ENCODE assay signal across 2 cellular contexts in the genomic region with DNA sequence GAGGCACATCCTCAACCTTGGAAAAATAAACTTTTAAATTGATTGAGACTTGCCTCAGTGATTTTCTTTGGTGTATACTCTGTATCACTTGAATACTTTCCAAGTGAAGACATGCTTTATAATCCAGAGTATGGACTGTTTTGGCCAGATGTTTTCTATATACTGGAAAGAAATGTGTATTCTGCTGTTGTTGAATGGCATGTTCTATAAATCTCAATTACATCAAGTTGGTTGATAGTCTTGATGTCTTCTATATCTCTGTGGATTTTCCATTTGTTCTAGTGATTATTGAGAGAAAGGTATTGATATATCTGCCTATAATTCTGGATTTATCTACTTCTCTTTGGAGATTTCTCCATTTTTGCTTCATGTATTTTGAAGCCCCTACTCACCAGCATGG.
TF ChIP-seq lines count a peak whose summit lies in the region.

No MANE protein-coding gene starts in this region.

TF ChIP-seq in HEK293, 187 proteins besides CTCF, POLR2A, EP300 and RAD21:
- TF ChIP-seq SETDB1 (IDR thresholded peaks at IDR 0.05; ENCODE audit: insufficient read length, low read length) (peak; percentile 39), GLI4 (tag by site-specific recombination; IDR thresholded peaks at IDR 0.05) (no peak), TCF7L2 (IDR thresholded peaks at IDR 0.05; ENCODE audit: borderline replicate concordance, low read depth, low read length) (no peak), ZSCAN23 (tag by site-specific recombination; IDR thresholded peaks at IDR 0.05) (no peak), ZNF121 (tag by site-specific recombination; IDR thresholded peaks at IDR 0.05) (no peak), ZNF704 (tag by site-specific recombination; IDR thresholded peaks at IDR 0.05) (no peak)
- TF ChIP-seq, protein P1, sequence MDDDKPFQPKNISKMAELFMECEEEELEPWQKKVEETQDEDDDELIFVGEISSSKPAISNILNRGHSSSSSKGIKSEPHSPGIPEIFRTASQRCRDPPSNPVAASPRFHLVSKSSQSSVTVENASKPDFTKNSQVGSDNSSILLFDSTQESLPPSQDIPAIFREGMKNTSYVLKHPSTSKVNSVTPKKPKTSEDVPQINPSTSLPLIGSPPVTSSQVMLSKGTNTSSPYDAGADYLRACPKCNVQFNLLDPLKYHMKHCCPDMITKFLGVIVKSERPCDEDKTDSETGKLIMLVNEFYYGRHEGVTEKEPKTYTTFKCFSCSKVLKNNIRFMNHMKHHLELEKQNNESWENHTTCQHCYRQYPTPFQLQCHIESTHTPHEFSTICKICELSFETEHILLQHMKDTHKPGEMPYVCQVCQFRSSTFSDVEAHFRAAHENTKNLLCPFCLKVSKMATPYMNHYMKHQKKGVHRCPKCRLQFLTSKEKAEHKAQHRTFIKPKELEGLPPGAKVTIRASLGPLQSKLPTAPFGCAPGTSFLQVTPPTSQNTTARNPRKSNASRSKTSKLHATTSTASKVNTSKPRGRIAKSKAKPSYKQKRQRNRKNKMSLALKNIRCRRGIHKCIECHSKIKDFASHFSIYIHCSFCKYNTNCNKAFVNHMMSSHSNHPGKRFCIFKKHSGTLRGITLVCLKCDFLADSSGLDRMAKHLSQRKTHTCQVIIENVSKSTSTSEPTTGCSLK (tag by site-specific recombination; IDR thresholded peaks at IDR 0.05), result no peak
TF ChIP-seq in HEK293: peak in this region for 1.

TF ChIP-seq in H1, 55 proteins besides CTCF, POLR2A, EP300 and RAD21:
- TF ChIP-seq SP4 (IDR thresholded peaks at IDR 0.05; ENCODE audit: low read length) (no peak), TAF1 (IDR thresholded peaks at IDR 0.05; ENCODE audit: low read depth, low read length) (no peak), POLR2AphosphoS5 (IDR thresholded peaks at IDR 0.05; ENCODE audit: low read depth, low read length) (no peak), KDM4A (IDR thresholded peaks at IDR 0.05; ENCODE audit: low read depth, low read length, severe bottlenecking) (no peak), POU5F1 (IDR thresholded peaks at IDR 0.05; ENCODE audit: low read depth, low read length) (no peak), BCL11A (IDR thresholded peaks at IDR 0.05; ENCODE audit: low read depth in 2 of 2, low read length in 2 of 2) (no peak), NANOG (IDR thresholded peaks at IDR 0.05; ENCODE audit: insufficient read depth, low read depth, low read length, poor library complexity, severe bottlenecking) (no peak), TEAD4 (IDR thresholded peaks at IDR 0.05; ENCODE audit: low read depth, low read length) (no peak), SRF (IDR thresholded peaks at IDR 0.05; ENCODE audit: low read depth, low read length) (no peak), TBP (IDR thresholded peaks at IDR 0.05; ENCODE audit: low read depth, low read length) (no peak)
- TF ChIP-seq, protein P2, sequence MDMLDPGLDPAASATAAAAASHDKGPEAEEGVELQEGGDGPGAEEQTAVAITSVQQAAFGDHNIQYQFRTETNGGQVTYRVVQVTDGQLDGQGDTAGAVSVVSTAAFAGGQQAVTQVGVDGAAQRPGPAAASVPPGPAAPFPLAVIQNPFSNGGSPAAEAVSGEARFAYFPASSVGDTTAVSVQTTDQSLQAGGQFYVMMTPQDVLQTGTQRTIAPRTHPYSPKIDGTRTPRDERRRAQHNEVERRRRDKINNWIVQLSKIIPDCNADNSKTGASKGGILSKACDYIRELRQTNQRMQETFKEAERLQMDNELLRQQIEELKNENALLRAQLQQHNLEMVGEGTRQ (IDR thresholded peaks at IDR 0.05; ENCODE audit: low read length), result no peak
